Comparison of ENCODE assay signal across 8 cellular contexts in the genomic region with DNA sequence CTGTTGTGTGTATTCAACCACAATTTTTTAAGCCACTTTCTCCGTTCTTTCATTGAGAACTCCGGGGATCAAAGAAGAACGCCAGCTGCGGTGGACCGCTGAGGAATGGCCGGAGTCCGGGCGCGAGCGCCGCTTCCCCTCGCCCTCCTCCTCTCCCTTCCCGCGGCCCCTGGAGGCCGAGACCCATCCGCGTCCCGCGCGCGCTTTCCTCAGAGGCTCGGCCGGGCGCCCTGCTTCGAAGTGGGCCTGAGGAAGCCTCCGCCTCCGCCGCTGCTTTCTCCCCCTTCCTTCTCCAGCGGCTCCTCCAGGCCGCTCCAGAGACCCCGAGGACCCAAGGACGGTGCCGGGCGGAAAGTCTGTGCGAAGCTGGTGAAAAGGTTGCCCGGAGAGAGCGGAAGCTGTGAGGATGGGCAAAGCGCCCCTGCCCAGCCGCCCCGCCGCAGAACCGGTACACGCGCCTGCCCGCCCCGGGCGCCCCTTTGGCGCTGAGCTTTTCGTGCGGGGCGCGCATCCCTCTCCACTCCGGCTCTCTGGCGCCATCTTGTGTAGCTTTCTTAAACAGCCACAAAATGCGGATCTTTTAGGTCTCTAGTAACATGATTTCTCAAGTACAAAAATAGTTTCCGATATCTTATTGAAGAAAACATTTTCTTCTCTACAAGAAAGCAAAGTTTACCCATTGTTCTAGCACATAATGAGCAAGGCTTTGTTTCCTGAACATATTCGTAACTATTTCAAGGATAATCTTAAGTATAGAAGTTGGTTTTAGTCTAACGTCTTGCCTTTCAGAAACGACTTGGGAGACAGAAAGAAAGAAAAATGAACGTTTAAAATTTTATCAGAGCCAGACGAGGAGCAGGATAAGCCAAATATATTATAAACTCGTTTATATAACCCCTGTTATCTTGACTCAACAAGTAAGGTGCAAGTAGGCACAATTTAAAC. TPM values are rescaled to one million over a fixed set of nuclear protein-coding genes. Genes with fewer than 3 reads are reported as not detected.
DNase-seq lines count a peak whose midpoint lies in the region; ATAC-seq and TF ChIP-seq lines count a peak whose summit lies in the region.

No MANE protein-coding gene starts in this region.

- peaks cover 4% of the 10 kb centered on the region for H3K27me3 Mint-ChIP-seq in activated naive CD4-positive, alpha-beta T cell treated with anti-CD3 and anti-CD28 coated beads for 36 hours (ENCODE audit: low read depth)

- CTCF ChIA-PET in activated naive CD4-positive, alpha-beta T cell treated with anti-CD3 and anti-CD28 coated beads for 36 hours (lab: Charles Lee), result interaction anchor here (0.6 to 4.0 kb wide), 24 partner anchors 8 to 646 kb away, joined by 3 to 36 read pairs (median 4); a partner anchor contains a TSS

- no peak overlapping the region for H3K27ac ChIP-seq in SJSA1
- peak overlapping the region; percentile 71 for H3K27ac ChIP-seq in substantia nigra (ENCODE audit: low read depth, low read length, poor library complexity, severe bottlenecking)

- TF ChIP-seq CTCF in LNCaP clone FGC (IDR thresholded peaks at IDR 0.05; ENCODE audit: control insufficient read depth, extremely low read depth, insufficient read depth), result peak; percentile 85

- ATAC-seq in GM21619 (IDR thresholded peaks at IDR 0.05; ENCODE audit: unreplicated experiment), result peak; percentile 90

- 0 out of 2 replicates have a peak, but pooled peaks cover 5% of the 10 kb centered on the region for H3K27me3 ChIP-seq in SJSA1 (replicated peaks)

- H3K4me3 Mint-ChIP-seq in activated naive CD4-positive, alpha-beta T cell treated with anti-CD3 and anti-CD28 coated beads for 36 hours, result peak overlapping the region; percentile 46

- peak; percentile 29 for DNase-seq in DMS53 treated with DMSO at 0.1 percent for 48 hours (lab: John Stamatoyannopoulos, UW; ENCODE audit: unreplicated experiment)
- DNase-seq in LNCaP clone FGC (ENCODE audit: low read depth), result no peak
- DNase-seq in SJSA1 (ENCODE audit: low read depth in 1 of 2, low spot score in 2 of 2), result peak; percentile 64 to 76
- peak; percentile 84 for DNase-seq in activated naive CD4-positive, alpha-beta T cell treated with anti-CD3 and anti-CD28 coated beads for 36 hours
- peak; percentile 74 for DNase-seq in globus pallidus (ENCODE audit: low spot score)
- DNase-seq in nucleus accumbens (lab: John Stamatoyannopoulos, UW), result peak in 51 of 56 donors; percentile 17 to 88 (median 66)
- peak in 46 of 49 donors; percentile 3 to 80 (median 66) for DNase-seq in substantia nigra (lab: John Stamatoyannopoulos, UW)

- H3K36me3 ChIP-seq in SJSA1, result no peaks in the 10 kb centered on the region

- no peaks in the 10 kb centered on the region for H3K36me3 Mint-ChIP-seq in activated naive CD4-positive, alpha-beta T cell treated with anti-CD3 and anti-CD28 coated beads for 36 hours (ENCODE audit: low read depth)

- H3K4me1 ChIP-seq in SJSA1 (replicated peaks), result peaks cover 9% of the 10 kb centered on the region

- H3K4me3 ChIP-seq in LNCaP clone FGC (ENCODE audit: low read depth, low read length), result peak overlapping the region; percentile 45
- peak overlapping the region; percentile 38 for H3K4me3 ChIP-seq in SJSA1

- H3K9me3 Mint-ChIP-seq in activated naive CD4-positive, alpha-beta T cell treated with anti-CD3 and anti-CD28 coated beads for 36 hours, result no peaks in the 10 kb centered on the region

- no peak overlapping the region for H3K27ac Mint-ChIP-seq in activated naive CD4-positive, alpha-beta T cell treated with anti-CD3 and anti-CD28 coated beads for 36 hours

- H3K9me3 ChIP-seq in SJSA1 (replicated peaks), result no peaks in the 10 kb centered on the region

- intact Hi-C loops in activated naive CD4-positive, alpha-beta T cell treated with anti-CD3 and anti-CD28 coated beads for 36 hours (cut with micrococcal nuclease), result loop anchor here (1.0 to 2.0 kb wide), 5 partner anchors 102 to 617 kb away; no protein-coding TSS in a partner anchor

- peaks cover 3% of the 10 kb centered on the region for H3K4me1 Mint-ChIP-seq in activated naive CD4-positive, alpha-beta T cell treated with anti-CD3 and anti-CD28 coated beads for 36 hours (ENCODE audit: low read depth)

RNA-seq across cellular contexts. Expression of a gene that starts 59.2 kb away (rescaled TPM):
- 0.05 TPM in 1 of 2 replicates, not detected in the other for total RNA-seq in SJSA1 (2014; rRNA removed; shearing (Covaris generic))
- 1 to 10 TPM; 5.5 to 5.6 TPM for total RNA-seq in activated naive CD4-positive, alpha-beta T cell treated with anti-CD3 and anti-CD28 coated beads for 36 hours
